In genomic region chr21:23968722-23969647, GRCh38 we compare ENCODE assay signal across 8 cellular contexts.
A peak's percentile ranks its signal among the peaks of the same experiment; 100 is the strongest.
DNase-seq lines count a peak whose midpoint lies in the region; ATAC-seq lines count a peak whose summit lies in the region.

No MANE protein-coding gene starts in this region.

- WGBS in HUES64, result 66% methylated on average over 16 of the region's 16 CpGs

- no peaks in the 10 kb centered on the region for H3K9me3 ChIP-seq in HUES64 (ENCODE audit: insufficient read depth, low read depth, low read length)
- H3K9me3 ChIP-seq in iPS-20b (ENCODE audit: insufficient read depth, low read depth, low read length), result no peaks in the 10 kb centered on the region

- no peak overlapping the region for H3K9ac ChIP-seq in HUES64 (ENCODE audit: low read depth, low read length)
- H3K9ac ChIP-seq in iPS-20b (ENCODE audit: low read depth, low read length), result no peak overlapping the region

- no peak overlapping the region for H3K27ac ChIP-seq in HUES64 (ENCODE audit: low read depth, low read length)
- no peak overlapping the region for H3K27ac ChIP-seq in iPS-20b (ENCODE audit: low read length)

- H3K27me3 ChIP-seq in HUES64 (ENCODE audit: insufficient read depth, low read length), result no peaks in the 10 kb centered on the region
- H3K27me3 ChIP-seq in iPS-20b (ENCODE audit: insufficient read depth, low read length), result no peaks in the 10 kb centered on the region

- no peaks in the 10 kb centered on the region for H3K36me3 ChIP-seq in HUES64 (ENCODE audit: insufficient read depth, low read length)
- H3K36me3 ChIP-seq in iPS-20b (ENCODE audit: insufficient read depth, low read depth, low read length), result no peaks in the 10 kb centered on the region

- H3K4me1 ChIP-seq in HUES64 (ENCODE audit: insufficient read depth, low read length) (no peaks in the 10 kb centered on the region), iPS-20b (ENCODE audit: insufficient read depth, low read length) (no peaks in the 10 kb centered on the region)

- ATAC-seq in GM21619 (IDR thresholded peaks at IDR 0.05; ENCODE audit: unreplicated experiment), result peak; percentile 92

- DNase-seq in ELR (ENCODE audit: low read depth) (peak; percentile 49), OCI-M1 (lab: John Stamatoyannopoulos, UW) (peak; percentile 86), iPS-NIHi7 (ENCODE audit: extremely low spot score) (no peak)
- DNase-seq in activated T-cell treated with anti-CD3 and anti-CD28 coated beads, Interleukin-2, amount 50 U/mL, for 1 hour, result peak; percentile 53
- peak; percentile 20 to 30 for DNase-seq in stimulated activated CD8-positive, alpha-beta memory T cell treated with anti-CD3 and anti-CD28 coated beads, Interleukin-2, amount 100 ng/mL, for 1 hour (ENCODE audit: low read depth in 2 of 2)

- H3K4me3 ChIP-seq in HUES64 (ENCODE audit: low read length) (peak overlapping the region; percentile 17; the same call in 1 of the 2 replicates), iPS-20b (ENCODE audit: low read length) (peak overlapping the region; percentile 38)
